Comparison of ENCODE assay signal across 1 cellular context in genomic region chr13:28741080-28741479, GRCh38.
A peak's percentile ranks its signal among the peaks of the same experiment; 100 is the strongest.
TF ChIP-seq lines count a peak whose summit lies in the region.

No MANE protein-coding gene starts in this region.

TF ChIP-seq in GM12878, 131 proteins besides CTCF, POLR2A, EP300 and RAD21 (continued from another document):
- TF ChIP-seq ATF3 (IDR thresholded peaks at IDR 0.05; ENCODE audit: borderline replicate concordance, extremely low read depth, low read depth, low read length) (no peak), SUZ12 (IDR thresholded peaks at IDR 0.05; ENCODE audit: unreplicated experiment) (no peak), USF1 (IDR thresholded peaks at IDR 0.05; ENCODE audit: borderline replicate concordance, extremely low read length, insufficient read depth, low read depth, low read length) (no peak), NR2F1 (conservative IDR thresholded peaks at IDR 0.05) (no peak), KLF5 (IDR thresholded peaks at IDR 0.05; ENCODE audit: partially characterized antibody) (no peak), BCL11A (IDR thresholded peaks at IDR 0.05; ENCODE audit: low read depth, low read length) (no peak), EED (IDR thresholded peaks at IDR 0.05; ENCODE audit: low read depth) (no peak), ATF7 (IDR thresholded peaks at IDR 0.05; ENCODE audit: low read depth) (no peak), RB1 (IDR thresholded peaks at IDR 0.05; ENCODE audit: borderline replicate concordance) (no peak), SPI1 (IDR thresholded peaks at IDR 0.05; ENCODE audit: borderline replicate concordance, insufficient read depth, low read depth, low read length) (peak; percentile 64), ZNF274 (IDR thresholded peaks at IDR 0.05; ENCODE audit: insufficient read depth, insufficient read length) (no peak), GATAD2B (conservative IDR thresholded peaks at IDR 0.05; ENCODE audit: low read depth) (no peak), NFYA (IDR thresholded peaks at IDR 0.05; ENCODE audit: borderline replicate concordance, low read depth, low read length) (no peak)
